1 cellular context compared by ENCODE assay signal in genomic region chr3:196316781-196317398, GRCh38.
TF ChIP-seq lines count a peak whose summit lies in the region.
"Not testable (repeated sequence)": the region's sequence is repeated elsewhere in the genome, so short reads cannot be mapped to it uniquely, and the experiment has no call there.

No MANE protein-coding gene starts in this region.

TF ChIP-seq in K562, 482 proteins besides CTCF, POLR2A, EP300 and RAD21:
- TF ChIP-seq, protein P1, sequence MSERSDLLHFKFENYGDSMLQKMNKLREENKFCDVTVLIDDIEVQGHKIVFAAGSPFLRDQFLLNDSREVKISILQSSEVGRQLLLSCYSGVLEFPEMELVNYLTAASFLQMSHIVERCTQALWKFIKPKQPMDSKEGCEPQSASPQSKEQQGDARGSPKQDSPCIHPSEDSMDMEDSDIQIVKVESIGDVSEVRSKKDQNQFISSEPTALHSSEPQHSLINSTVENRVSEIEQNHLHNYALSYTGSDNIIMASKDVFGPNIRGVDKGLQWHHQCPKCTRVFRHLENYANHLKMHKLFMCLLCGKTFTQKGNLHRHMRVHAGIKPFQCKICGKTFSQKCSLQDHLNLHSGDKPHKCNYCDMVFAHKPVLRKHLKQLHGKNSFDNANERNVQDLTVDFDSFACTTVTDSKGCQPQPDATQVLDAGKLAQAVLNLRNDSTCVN (CRISPR knock-in tag; IDR thresholded peaks at IDR 0.05) = 0 out of 2 replicates have a peak, but pooled peaks have one; percentile 46
- TF ChIP-seq CBX1 (IDR thresholded peaks at IDR 0.05; ENCODE audit: low read depth) (0 out of 2 replicates have a peak, but pooled peaks have one; percentile 56), FOXP1 (CRISPR knock-in tag; IDR thresholded peaks at IDR 0.05) (0 out of 2 replicates have a peak, but pooled peaks have one; percentile 26), ZNF740 (CRISPR knock-in tag; IDR thresholded peaks at IDR 0.05) (peak; percentile 40; the same call in 1 of the 2 replicates), THRAP3 (IDR thresholded peaks at IDR 0.05; ENCODE audit: borderline replicate concordance) (0 out of 2 replicates have a peak, but pooled peaks have one; percentile 10), TEAD1 (CRISPR knock-in tag; IDR thresholded peaks at IDR 0.05) (0 out of 4 replicates have a peak, but pooled peaks of 1 of the 2 experiments have one; percentile 55), TOE1 (CRISPR knock-in tag; IDR thresholded peaks at IDR 0.05; ENCODE audit: borderline replicate concordance, low read depth) (0 out of 2 replicates have a peak, but pooled peaks have one; percentile 45), ELF4 (CRISPR knock-in tag; IDR thresholded peaks at IDR 0.05) (peak; percentile 66; the same call in 1 of the 2 replicates), SNIP1 (IDR thresholded peaks at IDR 0.05; ENCODE audit: low read depth) (0 out of 2 replicates have a peak, but pooled peaks have one; percentile 10), ADNP (tag; IDR thresholded peaks at IDR 0.05) (peak; percentile 60; the same call in 1 of the 2 replicates), HDAC6 (IDR thresholded peaks at IDR 0.05; ENCODE audit: low read depth, low read length) (peak; percentile 85; the same call in 1 of the 2 replicates), ZNF511 (CRISPR knock-in tag; IDR thresholded peaks at IDR 0.05) (peak; percentile 40; the same call in 1 of the 2 replicates), ARID4B (CRISPR knock-in tag; IDR thresholded peaks at IDR 0.05) (0 out of 2 replicates have a peak, but pooled peaks have one; percentile 36), JUND (tag; IDR thresholded peaks at IDR 0.05; ENCODE audit: borderline replicate concordance, low read depth, low read length) (peak; percentile 8; the same call in 1 of the 3 replicates), ASH1L (IDR thresholded peaks at IDR 0.05; ENCODE audit: borderline replicate concordance, low read depth, partially characterized antibody) (peak; percentile 7), ZBTB40 (CRISPR knock-in tag; IDR thresholded peaks at IDR 0.05) (peak; percentile 31; the same call in 1 of the 2 replicates), PHF20 (IDR thresholded peaks at IDR 0.05; ENCODE audit: partially characterized antibody) (peak; percentile 51)
- not testable (repeated sequence) for TF ChIP-seq ZNF740 (tag; IDR thresholded peaks at IDR 0.05); TOE1 (IDR thresholded peaks at IDR 0.05; ENCODE audit: borderline replicate concordance); JUND (IDR thresholded peaks at IDR 0.05; ENCODE audit: borderline replicate concordance, low read depth, low read length); ZBTB40 (IDR thresholded peaks at IDR 0.05)
- TF ChIP-seq, protein P2, sequence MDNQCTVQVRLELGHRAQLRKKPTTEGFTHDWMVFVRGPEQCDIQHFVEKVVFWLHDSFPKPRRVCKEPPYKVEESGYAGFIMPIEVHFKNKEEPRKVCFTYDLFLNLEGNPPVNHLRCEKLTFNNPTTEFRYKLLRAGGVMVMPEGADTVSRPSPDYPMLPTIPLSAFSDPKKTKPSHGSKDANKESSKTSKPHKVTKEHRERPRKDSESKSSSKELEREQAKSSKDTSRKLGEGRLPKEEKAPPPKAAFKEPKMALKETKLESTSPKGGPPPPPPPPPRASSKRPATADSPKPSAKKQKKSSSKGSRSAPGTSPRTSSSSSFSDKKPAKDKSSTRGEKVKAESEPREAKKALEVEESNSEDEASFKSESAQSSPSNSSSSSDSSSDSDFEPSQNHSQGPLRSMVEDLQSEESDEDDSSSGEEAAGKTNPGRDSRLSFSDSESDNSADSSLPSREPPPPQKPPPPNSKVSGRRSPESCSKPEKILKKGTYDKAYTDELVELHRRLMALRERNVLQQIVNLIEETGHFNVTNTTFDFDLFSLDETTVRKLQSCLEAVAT (IDR thresholded peaks at IDR 0.05) = 0 out of 4 replicates have a peak, but pooled peaks have one; percentile 33 to 39
